ENCODE assay signal across 8 cellular contexts in genomic region chr2:209423562-209424541, GRCh38. TPM values are rescaled to one million over a fixed set of nuclear protein-coding genes. Genes with fewer than 3 reads are reported as not detected.
DNase-seq lines count a peak whose midpoint lies in the region; ATAC-seq and TF ChIP-seq lines count a peak whose summit lies in the region.

Gene MAP2 (plus strand): TSS chr2:209424047. CDS start chr2:209653171, 229,124 bp downstream.

- ATAC-seq in HG02884 (IDR thresholded peaks at IDR 0.05; ENCODE audit: unreplicated experiment): peak; percentile 95

- TF ChIP-seq CTCF in GM13977 (IDR thresholded peaks at IDR 0.05; ENCODE audit: extremely low read depth, insufficient read depth, missing control alignments): peak; percentile 88

- in situ Hi-C loops in GM13977 (cut with MboI; ENCODE audit: low pct_unique_long_range_greater_than_20kb, low sequenced_read_pairs, unreplicated experiment): no loop called here

- DNase-seq in GM13977 (ENCODE audit: low spot score) (peak; percentile 90), NCI-H1436 treated with DMSO at 0.1 percent for 48 hours (lab: John Stamatoyannopoulos, UW) (peak; percentile 25), T-helper 2 cell (peak; percentile 6 to 69 (median 21)), astrocyte of the hippocampus (ENCODE audit: low read depth, low spot score) (peak; percentile 97), hepatic stellate cell (ENCODE audit: low spot score) (peak; percentile 83), renal cortical epithelial cell (ENCODE audit: low read depth) (peak; percentile 49), GDM1 (lab: John Stamatoyannopoulos, UW) (no peak)

RNA-seq across cellular contexts. Expression of gene MAP2, which starts in this region (rescaled TPM):
- total RNA-seq in renal cortical epithelial cell: 8.7 and 18.3 TPM in 2 replicates
